8 cellular contexts compared by ENCODE assay signal in the genomic region with DNA sequence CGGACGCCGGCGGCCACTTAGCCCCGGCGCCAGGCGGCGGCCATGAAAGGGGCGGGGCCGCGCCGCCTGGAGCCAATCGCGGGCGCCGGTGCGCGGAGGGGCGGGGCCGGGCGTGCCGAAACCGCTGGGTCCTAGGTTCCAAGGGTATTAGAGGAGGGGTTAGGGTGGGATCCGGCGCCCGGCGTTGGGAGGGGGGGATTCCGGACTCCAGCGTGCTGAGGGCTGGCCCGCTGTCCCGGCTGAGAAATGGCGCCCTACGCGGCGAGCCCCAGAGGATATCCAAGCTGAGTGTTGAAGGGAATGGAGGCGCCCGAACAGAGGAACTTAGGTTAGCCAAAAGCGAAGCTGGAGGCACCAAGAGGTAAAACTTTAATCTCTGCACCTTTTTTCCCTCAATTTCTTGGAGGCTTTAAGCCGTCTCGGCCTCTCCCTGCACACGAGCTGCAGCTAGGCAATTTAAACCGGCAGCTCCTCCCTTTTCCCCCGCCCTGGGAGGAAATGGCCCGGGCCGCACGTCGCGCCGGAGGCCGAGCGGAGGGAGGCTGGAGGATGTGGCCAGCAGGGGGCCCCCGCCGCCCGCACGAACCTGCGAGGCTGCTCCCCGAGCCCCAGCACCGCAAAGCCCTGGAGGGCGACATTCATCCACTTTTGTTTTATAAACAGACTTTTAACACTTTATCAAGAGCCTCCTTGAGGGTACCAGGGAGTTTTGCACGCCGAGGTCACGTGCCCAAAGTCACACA. TPM values are rescaled to one million over a fixed set of nuclear protein-coding genes. Genes with fewer than 3 reads are reported as not detected.
DNase-seq lines count a peak whose midpoint lies in the region; ATAC-seq lines count a peak whose summit lies in the region.

A gene with protein sequence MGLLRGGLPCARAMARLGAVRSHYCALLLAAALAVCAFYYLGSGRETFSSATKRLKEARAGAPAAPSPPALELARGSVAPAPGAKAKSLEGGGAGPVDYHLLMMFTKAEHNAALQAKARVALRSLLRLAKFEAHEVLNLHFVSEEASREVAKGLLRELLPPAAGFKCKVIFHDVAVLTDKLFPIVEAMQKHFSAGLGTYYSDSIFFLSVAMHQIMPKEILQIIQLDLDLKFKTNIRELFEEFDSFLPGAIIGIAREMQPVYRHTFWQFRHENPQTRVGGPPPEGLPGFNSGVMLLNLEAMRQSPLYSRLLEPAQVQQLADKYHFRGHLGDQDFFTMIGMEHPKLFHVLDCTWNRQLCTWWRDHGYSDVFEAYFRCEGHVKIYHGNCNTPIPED (minus strand): TSS at position 44 of the 743 bp plus-strand sequence. CDS start 101 bp downstream, outside the sequence.

- peaks cover 4% of the 10 kb centered on the region for H3K36me3 Mint-ChIP-seq in activated CD4-positive, alpha-beta T cell treated with anti-CD3 and anti-CD28 coated beads, Interleukin-2, amount 10 ng/mL, durations not matched to agents 24 days and 14 days (ENCODE audit: low read depth)

- ATAC-seq in GM19328 (IDR thresholded peaks at IDR 0.05; ENCODE audit: unreplicated experiment) (peak; percentile 83), HG03460 (IDR thresholded peaks at IDR 0.05; ENCODE audit: unreplicated experiment) (peak; percentile 81), left lobe of liver (peak; percentile 92)

- DNase-seq in C1 segment of cervical spinal cord (lab: John Stamatoyannopoulos, UW) (peak; percentile 41 to 94 (median 84)), NCI-H524 (lab: John Stamatoyannopoulos, UW) (peak; percentile 95 to 96), cortex of kidney (lab: John Stamatoyannopoulos, UW) (peak; percentile 70), left lobe of liver (ENCODE audit: low spot score) (peak; percentile 91)
- DNase-seq in activated CD4-positive, alpha-beta T cell treated with anti-CD3 and anti-CD28 coated beads, Interleukin-2, amount 10 ng/mL, durations not matched to agents 24 days and 14 days, result peak; percentile 97
- peak; percentile 93 for DNase-seq in stimulated activated CD4-positive, alpha-beta T cell treated with anti-CD3 and anti-CD28 coated beads, Interleukin-2, amount 100 ng/mL, for 24 hours

- peak within 1 kb of the TSS; percentile 88 for H3K4me3 Mint-ChIP-seq in activated CD4-positive, alpha-beta T cell treated with anti-CD3 and anti-CD28 coated beads, Interleukin-2, amount 10 ng/mL, durations not matched to agents 24 days and 14 days

- H3K27ac Mint-ChIP-seq in activated CD4-positive, alpha-beta T cell treated with anti-CD3 and anti-CD28 coated beads, Interleukin-2, amount 10 ng/mL, durations not matched to agents 24 days and 14 days, result peak within 1 kb of the TSS; percentile 90

- H3K4me1 Mint-ChIP-seq in activated CD4-positive, alpha-beta T cell treated with anti-CD3 and anti-CD28 coated beads, Interleukin-2, amount 10 ng/mL, durations not matched to agents 24 days and 14 days, result peaks cover 17% of the 10 kb centered on the region

- H3K9me3 Mint-ChIP-seq in activated CD4-positive, alpha-beta T cell treated with anti-CD3 and anti-CD28 coated beads, Interleukin-2, amount 10 ng/mL, durations not matched to agents 24 days and 14 days, result no peaks in the 10 kb centered on the region

- intact Hi-C loops in activated CD4-positive, alpha-beta T cell treated with anti-CD3 and anti-CD28 coated beads, Interleukin-2, amount 10 ng/mL, durations not matched to agents 24 days and 14 days (cut with micrococcal nuclease), result loop anchor here (1.0 to 5.0 kb wide), 5 partner anchors 172 to 580 kb away; a partner anchor contains a TSS

- no peaks in the 10 kb centered on the region for H3K27me3 Mint-ChIP-seq in activated CD4-positive, alpha-beta T cell treated with anti-CD3 and anti-CD28 coated beads, Interleukin-2, amount 10 ng/mL, durations not matched to agents 24 days and 14 days

RNA-seq across cellular contexts. Expression of the gene that starts here (rescaled TPM):
- total RNA-seq in activated CD4-positive, alpha-beta T cell treated with anti-CD3 and anti-CD28 coated beads, Interleukin-2, amount 10 ng/mL, durations not matched to agents 24 days and 14 days, result 14.5 and 17.4 TPM in 2 replicates
- 2.8 TPM for total RNA-seq in left lobe of liver

Comparison
In these comparisons a context has a peak if more than half of its experiments do, and no peak if none do; other contexts are left out.
1. Peak in every context shown above with its lines: DNase-seq and ATAC-seq.